In the genomic region with DNA sequence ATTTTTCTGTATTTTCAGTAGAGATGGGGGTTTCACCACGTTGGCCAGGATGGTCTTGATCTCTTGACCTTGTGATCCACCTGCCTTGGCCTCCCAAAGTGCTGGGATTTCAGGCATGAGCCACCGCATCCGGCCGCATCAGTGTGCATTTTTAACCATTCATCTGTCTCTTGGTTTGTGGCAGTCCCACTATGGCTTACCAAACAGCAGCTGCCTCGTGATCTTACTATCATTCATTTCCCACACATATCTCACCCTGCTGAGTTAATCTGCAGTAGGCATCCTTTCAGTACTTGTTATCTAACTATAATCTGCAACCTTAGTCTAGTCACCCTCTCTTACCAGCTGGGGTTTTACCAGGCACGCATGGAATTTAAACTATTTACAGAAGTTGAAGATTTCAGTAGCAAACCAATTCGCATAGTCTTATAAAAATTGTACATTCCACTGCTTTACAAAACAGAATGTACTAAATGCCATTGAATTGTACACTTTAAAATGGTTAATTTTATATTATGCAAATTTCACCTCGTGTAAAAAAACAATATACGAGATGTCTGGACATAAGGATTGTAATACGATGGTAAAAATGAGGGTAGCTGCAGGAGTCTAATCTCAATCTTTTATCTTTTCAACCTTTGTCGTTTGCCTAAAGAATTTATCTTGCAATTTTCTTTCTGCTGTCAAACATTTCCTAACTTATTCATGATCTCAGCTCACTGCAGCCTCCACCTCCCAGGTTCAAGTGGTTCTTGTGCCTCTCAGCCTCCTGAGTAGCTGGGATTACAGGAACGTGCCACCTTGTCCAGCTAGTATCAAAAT, we compare ENCODE assay signal across 16 cellular contexts. TPM values are rescaled to one million over a fixed set of nuclear protein-coding genes. Genes with fewer than 3 reads are reported as not detected.
DNase-seq lines count a peak whose midpoint lies in the region; ATAC-seq and TF ChIP-seq lines count a peak whose summit lies in the region.
"Had no signal": no experiment of that assay in that cellular context is flagged by ENCODE, and none has a peak within 500 bp of the region (broad histone marks: within the 10 kb centered on the region; RNA-seq: fewer than 3 reads in every experiment).

No MANE protein-coding gene starts in this region.

- no peaks in the 10 kb centered on the region for H3K9me3 ChIP-seq in adipocyte (ENCODE audit: control insufficient read depth, low read length)
- no peaks in the 10 kb centered on the region for H3K9me3 ChIP-seq in left lung
- H3K9me3 ChIP-seq: vagina had no signal

- DNase-seq in AG20443 (ENCODE audit: low spot score) (peak; percentile 11), HT1080 (ENCODE audit: low read depth) (peak; percentile 80), adipocyte (ENCODE audit: low read depth) (peak; percentile 21), mesothelial cell of epicardium (ENCODE audit: low spot score in 2 of 2, unreplicated experiment in 2 of 2) (no peak), GM19240 (ENCODE audit: insufficient read length, low spot score) (no peak), left lung (no peak), NCI-H187 treated with DMSO at 0.1 percent for 48 hours (lab: John Stamatoyannopoulos, UW) (no peak)
- DNase-seq in activated CD8-positive, alpha-beta memory T cell treated with anti-CD3 and anti-CD28 coated beads for 24 hours, result no peak
- DNase-seq: activated CD8-positive, alpha-beta memory T cell treated with anti-CD3 and anti-CD28 coated beads, Interleukin-2, amount 50 U/mL, for 48 hours; activated naive CD8-positive, alpha-beta T cell treated with anti-CD3 and anti-CD28 coated beads, Interleukin-2, amount 50 U/mL, for 24 hours; Karpas-422; NCI-H2081; stimulated activated CD4-positive, alpha-beta T cell treated with anti-CD3 and anti-CD28 coated beads, Interleukin-4, amount 100 ng/mL, for 1 hour; stimulated activated naive B cell treated with anti-CD40 and anti-IgM and Interleukin-4, amounts not matched to agents 10 μg/mL and 1 μg/mL and 100 μg/mL, for 72 hours had no signal

- no peak overlapping the region for H3K4me3 Mint-ChIP-seq in mesothelial cell of epicardium
- H3K4me3 Mint-ChIP-seq: activated naive CD8-positive, alpha-beta T cell treated with anti-CD3 and anti-CD28 coated beads, Interleukin-2, amount 50 U/mL, for 24 hours; stimulated activated naive B cell treated with anti-CD40 and anti-IgM and Interleukin-4, amounts not matched to agents 10 μg/mL and 1 μg/mL and 100 μg/mL, for 72 hours had no signal

- no peaks in the 10 kb centered on the region for H3K27me3 ChIP-seq in adipocyte (replicated peaks; ENCODE audit: control insufficient read depth, insufficient read depth, low read length)
- H3K27me3 ChIP-seq in left lung, result peaks cover 0 to 56% of the 10 kb centered on the region in 2 donors
- H3K27me3 ChIP-seq: vagina had no signal

- no peaks in the 10 kb centered on the region for H3K27me3 Mint-ChIP-seq in mesothelial cell of epicardium (ENCODE audit: low read depth)

- H3K36me3 ChIP-seq in adipocyte (ENCODE audit: control insufficient read depth, insufficient read depth, low read length, severe bottlenecking) (no peaks in the 10 kb centered on the region), left lung (no peaks in the 10 kb centered on the region)
- H3K36me3 ChIP-seq: vagina had no signal

- no peaks in the 10 kb centered on the region for H3K36me3 Mint-ChIP-seq in mesothelial cell of epicardium

- H3K9ac ChIP-seq in adipocyte (ENCODE audit: low read length), result no peak overlapping the region

- no peak overlapping the region for H3K4me3 ChIP-seq in adipocyte (ENCODE audit: low read length)
- no peak overlapping the region for H3K4me3 ChIP-seq in left lung
- H3K4me3 ChIP-seq: vagina had no signal

- H3K9me3 Mint-ChIP-seq in mesothelial cell of epicardium, result no peaks in the 10 kb centered on the region
- H3K9me3 Mint-ChIP-seq: activated naive CD8-positive, alpha-beta T cell treated with anti-CD3 and anti-CD28 coated beads, Interleukin-2, amount 50 U/mL, for 24 hours had no signal

- no peak overlapping the region for H3K27ac ChIP-seq in left lung
- H3K27ac ChIP-seq: C4-2B, vagina had no signal

- peaks cover 10% of the 10 kb centered on the region for H3K4me1 Mint-ChIP-seq in mesothelial cell of epicardium

- no peak for ATAC-seq in left lung
- ATAC-seq: activated naive CD8-positive, alpha-beta T cell treated with anti-CD3 and anti-CD28 coated beads, Interleukin-2, amount 50 U/mL, for 24 hours; stimulated activated naive B cell treated with anti-CD40 and anti-IgM and Interleukin-4, amounts not matched to agents 10 μg/mL and 1 μg/mL and 100 μg/mL, for 72 hours had no signal

- H3K27ac Mint-ChIP-seq in mesothelial cell of epicardium, result peak overlapping the region; percentile 75
- H3K27ac Mint-ChIP-seq: activated naive CD8-positive, alpha-beta T cell treated with anti-CD3 and anti-CD28 coated beads, Interleukin-2, amount 50 U/mL, for 24 hours; stimulated activated naive B cell treated with anti-CD40 and anti-IgM and Interleukin-4, amounts not matched to agents 10 μg/mL and 1 μg/mL and 100 μg/mL, for 72 hours had no signal

- intact Hi-C loops in left lung (cut with DNase I), result no loop called here

- no peak for TF ChIP-seq CTCF in mesothelial cell of epicardium (IDR thresholded peaks at IDR 0.05; ENCODE audit: unreplicated experiment)
- TF ChIP-seq CTCF in left lung (IDR thresholded peaks at IDR 0.05), result no peak

- H3K4me1 ChIP-seq in adipocyte (ENCODE audit: control insufficient read depth, insufficient read depth, low read length) (no peaks in the 10 kb centered on the region), left lung (no peaks in the 10 kb centered on the region)
- H3K4me1 ChIP-seq: vagina had no signal

RNA-seq across cellular contexts. Expression of a gene that starts 4.6 kb away (rescaled TPM):
- 4.6 and 4.8 TPM in 2 replicates for total RNA-seq in HT1080 (2014; rRNA removed; shearing (Covaris generic))
- 4.4 and 5.0 TPM in 2 replicates for polyA plus RNA-seq in HT1080 (2015; cell fraction: cytosol; rRNA removed)
- polyA plus RNA-seq in HT1080 (2015; cell fraction: nucleus; rRNA removed), result 6.7 and 8.6 TPM in 2 replicates
- total RNA-seq in mesothelial cell of epicardium (8.5 to 10.1 TPM (median 8.9 TPM) in 3 replicates), left lung (10 to 100 TPM in 1 of 2 donors, 1 to 10 TPM in 1; 9.7 to 11.2 TPM)

RNA-seq across cellular contexts. Expression of a gene that starts 35.0 kb away (rescaled TPM):
- 46.9 and 49.1 TPM in 2 replicates for total RNA-seq in HT1080 (2014; rRNA removed; shearing (Covaris generic))
- polyA plus RNA-seq in HT1080 (2015; cell fraction: cytosol; rRNA removed), result 33.9 and 42.0 TPM in 2 replicates
- 89.0 and 105 TPM in 2 replicates for polyA plus RNA-seq in HT1080 (2015; cell fraction: nucleus; rRNA removed)
- total RNA-seq in mesothelial cell of epicardium, result 23.7 to 26.2 TPM (median 25.5 TPM) in 3 replicates
- total RNA-seq in left lung, result 10 to 100 TPM; 13.7 to 18.7 TPM

Comparison
In these comparisons a context has a peak if more than half of its experiments do, and no peak if none do; other contexts are left out.
1. DNase-seq: peak in AG20443 (single experiment), HT1080 (single experiment) and adipocyte (single experiment); none in mesothelial cell of epicardium (0 of 2), GM19240 (single experiment), left lung (0 of 2), activated CD8-positive, alpha-beta memory T cell treated with anti-CD3 and anti-CD28 coated beads for 24 hours (single experiment) and NCI-H187 treated with DMSO at 0.1 percent for 48 hours (single experiment).